25 cellular contexts compared by ENCODE assay signal in the genomic region with DNA sequence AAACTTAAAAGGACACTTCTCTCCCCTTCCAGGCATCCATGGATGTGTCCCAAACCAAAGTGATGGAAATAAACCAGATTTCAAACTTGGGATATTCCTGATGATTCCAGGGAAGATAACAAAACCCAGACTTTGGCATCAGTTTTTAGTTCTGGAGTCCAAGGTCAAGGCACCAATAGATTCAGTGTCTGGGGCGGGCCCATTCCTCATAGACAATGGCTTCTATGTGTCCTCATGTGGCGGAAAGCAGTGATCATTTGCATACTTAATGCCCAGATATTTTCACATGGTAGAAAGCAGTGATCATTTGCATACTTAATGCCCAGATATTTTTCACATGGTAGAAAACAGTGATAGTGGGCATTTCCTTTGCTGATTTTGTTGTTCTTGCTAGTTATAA.
"Had no signal": no experiment of that assay in that cellular context is flagged by ENCODE, and none has a peak within 500 bp of the region (broad histone marks: within the 10 kb centered on the region; RNA-seq: fewer than 3 reads in every experiment).

No MANE protein-coding gene starts in this region.

- H3K4me1 ChIP-seq: right atrium auricular region, stomach, transverse colon, vagina had no signal

- H3K4me3 ChIP-seq: heart left ventricle, hepatocyte, lung, mucosa of descending colon, pancreas, right atrium auricular region, smooth muscle cell, stomach, thoracic aorta, transverse colon, vagina had no signal

- H3K36me3 ChIP-seq: heart left ventricle, neutrophil, pancreas, right atrium auricular region, stomach, thoracic aorta, transverse colon, vagina had no signal

- DNase-seq: cortex of kidney; effector CD4-positive, alpha-beta T cell; heart left ventricle; kidney; mesenchymal stem cell; mucosa of descending colon; naive B cell; pancreas; stimulated activated CD4-positive, alpha-beta T cell treated with anti-CD3 and anti-CD28 coated beads, Interleukin-12 subunit alpha, Interleukin-12 subunit beta, amount 100 ng/mL, for 4 hours; stimulated activated CD4-positive, alpha-beta T cell treated with anti-CD3 and anti-CD28 coated beads, Interleukin-1b, Interleukin-23, amount 100 ng/mL, for 48 hours; stimulated activated CD4-positive, alpha-beta T cell treated with anti-CD3 and anti-CD28 coated beads, Interleukin-4, amount 100 ng/mL, for 24 hours; stimulated activated naive CD4-positive, alpha-beta T cell treated with Interleukin-2 at 50 U/mL for 16 hours; stomach; transverse colon had no signal

- H3K9me3 ChIP-seq: heart left ventricle, mucosa of descending colon, neutrophil, pancreas, right atrium auricular region, stomach, thoracic aorta, transverse colon, vagina had no signal

- H3K27me3 ChIP-seq: heart left ventricle, hepatocyte, right atrium auricular region, transverse colon, vagina had no signal

- ATAC-seq: heart left ventricle; left lobe of liver; mucosa of descending colon; natural killer cell treated with Interleukin-12 subunit alpha and Interleukin-12 subunit beta and Interleukin-15 and Interleukin-18, amount 100 ng/mL, for 72 hours; pancreas; sciatic nerve; stimulated activated effector memory CD8-positive, alpha-beta T cell treated with anti-CD3 and anti-CD28 coated beads, Interleukin-12 subunit alpha, Interleukin-12 subunit beta, amount 100 ng/mL, for 72 hours had no signal

- H3K27ac ChIP-seq: heart left ventricle, hepatocyte, neutrophil, pancreas, right atrium auricular region, stomach, thoracic aorta, transverse colon, vagina had no signal
